21 cellular contexts compared by ENCODE assay signal in genomic region chr22:20137113-20137512, GRCh38. TPM values are rescaled to one million over a fixed set of nuclear protein-coding genes. Genes with fewer than 3 reads are reported as not detected.
DNase-seq lines count a peak whose midpoint lies in the region; ATAC-seq lines count a peak whose summit lies in the region.
"Had no signal": no experiment of that assay in that cellular context is flagged by ENCODE, and none has a peak within 500 bp of the region (broad histone marks: within the 10 kb centered on the region; RNA-seq: fewer than 3 reads in every experiment).

No MANE protein-coding gene starts in this region.

- no peaks in the 10 kb centered on the region for H3K9me3 ChIP-seq in BLaER1 treated with 17β-estradiol and CSF1 and Interleukin-3, amounts not matched to agents 10 nM and 100 nM (replicated peaks in 1 of 11)
- H3K9me3 ChIP-seq in HUES64 (ENCODE audit: insufficient read depth, low read depth, low read length): no peaks in the 10 kb centered on the region
- H3K9me3 ChIP-seq: BE2C had no signal

- intact Hi-C loops in left colon (cut with DNase I, micrococcal nuclease): no loop called here

- H3K27ac ChIP-seq in BLaER1 treated with 17β-estradiol and CSF1 and Interleukin-3, amounts not matched to agents 10 nM and 100 nM: peak overlapping the region in 3 of 11 experiments; percentile 1 to 22 (median 21); a peak in 2 of 22 replicates
- H3K27ac ChIP-seq in HUES64 (ENCODE audit: low read depth, low read length) (no peak overlapping the region), cingulate gyrus (ENCODE audit: low read depth, low read length) (peak overlapping the region; percentile 75)
- H3K27ac ChIP-seq: HL-60 had no signal

- H3K4me1 ChIP-seq in BLaER1 treated with 17β-estradiol and CSF1 and Interleukin-3, amounts not matched to agents 10 nM and 100 nM: peaks cover 60 to 84% (median 78%) of the 10 kb centered on the region in 10 experiments
- peaks cover 5% of the 10 kb centered on the region; the same call in 1 of the 2 replicates for H3K4me1 ChIP-seq in HUES64 (ENCODE audit: insufficient read depth, low read length)

- no peak for DNase-seq in stimulated activated effector memory CD8-positive, alpha-beta T cell treated with anti-CD3 and anti-CD28 coated beads, Interleukin-12 subunit alpha, Interleukin-12 subunit beta, amount 100 ng/mL, for 72 hours (ENCODE audit: low spot score in 2 of 2)
- no peak for DNase-seq in stimulated activated naive CD4-positive, alpha-beta T cell treated with Interleukin-2 at 50 U/mL for 16 hours (lab: John Stamatoyannopoulos, UW)
- no peak for DNase-seq in stimulated activated CD4-positive, alpha-beta T cell treated with anti-CD3 and anti-CD28 coated beads, Interleukin-12 subunit alpha, Interleukin-12 subunit beta, amount 100 ng/mL, for 4 hours
- DNase-seq in left colon: no peak
- DNase-seq: BE2C; CD8-positive, alpha-beta memory T cell; DMS 273 treated with DMSO at 0.1 percent for 48 hours; GOT3; KG1; NCI-H1092 treated with DMSO at 0.1 percent for 48 hours; NCI-H1694; NCI-H2107; NCI-H226; NCI-H69; NK-92 treated with Interleukin-12 subunit alpha and Interleukin-12 subunit beta, amount 100 ng/mL, for 24 hours; OCI-M1 had no signal

- peaks cover 48% of the 10 kb centered on the region for H3K4me1 Mint-ChIP-seq in stimulated activated effector memory CD8-positive, alpha-beta T cell treated with anti-CD3 and anti-CD28 coated beads, Interleukin-12 subunit alpha, Interleukin-12 subunit beta, amount 100 ng/mL, for 72 hours

- ATAC-seq in stimulated activated effector memory CD8-positive, alpha-beta T cell treated with anti-CD3 and anti-CD28 coated beads, Interleukin-12 subunit alpha, Interleukin-12 subunit beta, amount 100 ng/mL, for 72 hours: no peak
- no peak for ATAC-seq in left colon

- no peak overlapping the region for H3K4me3 Mint-ChIP-seq in stimulated activated effector memory CD8-positive, alpha-beta T cell treated with anti-CD3 and anti-CD28 coated beads, Interleukin-12 subunit alpha, Interleukin-12 subunit beta, amount 100 ng/mL, for 72 hours

- peak overlapping the region; percentile 48 to 100 (median 80) for H3K4me2 ChIP-seq in BLaER1 treated with 17β-estradiol and CSF1 and Interleukin-3, amounts not matched to agents 10 nM and 100 nM

- H3K36me3 ChIP-seq in BLaER1 treated with 17β-estradiol and CSF1 and Interleukin-3, amounts not matched to agents 10 nM and 100 nM: peaks cover 0 to 38% (median 16%) of the 10 kb centered on the region in 11 experiments; a peak in 17 of 22 replicates
- H3K36me3 ChIP-seq in HUES64 (ENCODE audit: insufficient read depth, low read length): peaks cover 2% of the 10 kb centered on the region; the same call in 1 of the 2 replicates

- H3K9ac ChIP-seq in BLaER1 treated with 17β-estradiol and CSF1 and Interleukin-3, amounts not matched to agents 10 nM and 100 nM: peak overlapping the region in 10 of 11 experiments; percentile 22 to 70 (median 46); a peak in 17 of 22 replicates
- H3K9ac ChIP-seq in HUES64 (ENCODE audit: low read depth, low read length): peak overlapping the region; percentile 31; the same call in 1 of the 2 replicates

- H4K20me1 ChIP-seq in BLaER1 treated with 17β-estradiol and CSF1 and Interleukin-3, amounts not matched to agents 10 nM and 100 nM: peaks cover 73 to 100% (median 92%) of the 10 kb centered on the region in 11 experiments

- H3K9me3 Mint-ChIP-seq in stimulated activated effector memory CD8-positive, alpha-beta T cell treated with anti-CD3 and anti-CD28 coated beads, Interleukin-12 subunit alpha, Interleukin-12 subunit beta, amount 100 ng/mL, for 72 hours: no peaks in the 10 kb centered on the region
- H3K9me3 Mint-ChIP-seq: CD8-positive, alpha-beta memory T cell had no signal

- no peak overlapping the region; a peak in 1 of 20 replicates for H3K4me3 ChIP-seq in BLaER1 treated with 17β-estradiol and CSF1 and Interleukin-3, amounts not matched to agents 10 nM and 100 nM
- H3K4me3 ChIP-seq in HUES64 (ENCODE audit: low read length): no peak overlapping the region

- peaks cover 6% of the 10 kb centered on the region for H3K36me3 Mint-ChIP-seq in stimulated activated effector memory CD8-positive, alpha-beta T cell treated with anti-CD3 and anti-CD28 coated beads, Interleukin-12 subunit alpha, Interleukin-12 subunit beta, amount 100 ng/mL, for 72 hours

- no peaks in the 10 kb centered on the region for H3K27me3 ChIP-seq in BLaER1 treated with 17β-estradiol and CSF1 and Interleukin-3, amounts not matched to agents 10 nM and 100 nM
- H3K27me3 ChIP-seq in HUES64 (ENCODE audit: insufficient read depth, low read length): no peaks in the 10 kb centered on the region
- H3K27me3 ChIP-seq: BE2C had no signal

- 92% methylated on average over 13 of the region's 13 CpGs for WGBS in HUES64

- peak overlapping the region; percentile 58 for H3K27ac Mint-ChIP-seq in stimulated activated effector memory CD8-positive, alpha-beta T cell treated with anti-CD3 and anti-CD28 coated beads, Interleukin-12 subunit alpha, Interleukin-12 subunit beta, amount 100 ng/mL, for 72 hours

RNA-seq across cellular contexts. Expression of gene ZDHHC8, which starts 5.5 kb away (rescaled TPM):
- 23.3 TPM for polyA plus RNA-seq in HUES64 (2013, experiment 1 of 2)
- 28.1 TPM for polyA plus RNA-seq in HUES64 (2013, experiment 2 of 2)
- 10 to 100 TPM; 36.9 to 37.0 TPM for total RNA-seq in left colon

RNA-seq across cellular contexts. Expression of gene CCDC188, which starts 13.7 kb away (rescaled TPM):
- 0.15 TPM for polyA plus RNA-seq in HUES64 (2013, experiment 1 of 2)
- not detected for polyA plus RNA-seq in HUES64 (2013, experiment 2 of 2)
- total RNA-seq in left colon: 1 to 10 TPM in 1 of 2 donors, under 1 TPM in 1; 0.58 to 1.5 TPM
- total RNA-seq: CD8-positive, alpha-beta memory T cell had no signal
- polyA plus RNA-seq: AG04450; CD8-positive, alpha-beta memory T cell had no signal

RNA-seq across cellular contexts. Expression of gene TRMT2A, which starts 20.1 kb away (rescaled TPM):
- 36.4 TPM for polyA plus RNA-seq in HUES64 (2013, experiment 1 of 2)
- 26.3 TPM for polyA plus RNA-seq in HUES64 (2013, experiment 2 of 2)
- total RNA-seq in left colon: 10 to 100 TPM; 33.3 to 36.4 TPM

RNA-seq across cellular contexts. Expression of gene RANBP1, which starts 21.2 kb away (rescaled TPM):
- polyA plus RNA-seq in HUES64 (2013, experiment 1 of 2): 724 TPM
- 653 TPM for polyA plus RNA-seq in HUES64 (2013, experiment 2 of 2)
- total RNA-seq in left colon: 10 to 100 TPM; 57.2 to 80.3 TPM

RNA-seq across cellular contexts. Expression of gene DGCR8, which starts 57.1 kb away (rescaled TPM):
- 27.2 TPM for polyA plus RNA-seq in HUES64 (2013, experiment 1 of 2)
- polyA plus RNA-seq in HUES64 (2013, experiment 2 of 2): 25.4 TPM
- total RNA-seq in left colon: 10 to 100 TPM; 32.7 to 46.8 TPM
